23 cellular contexts compared by ENCODE assay signal in the genomic region with DNA sequence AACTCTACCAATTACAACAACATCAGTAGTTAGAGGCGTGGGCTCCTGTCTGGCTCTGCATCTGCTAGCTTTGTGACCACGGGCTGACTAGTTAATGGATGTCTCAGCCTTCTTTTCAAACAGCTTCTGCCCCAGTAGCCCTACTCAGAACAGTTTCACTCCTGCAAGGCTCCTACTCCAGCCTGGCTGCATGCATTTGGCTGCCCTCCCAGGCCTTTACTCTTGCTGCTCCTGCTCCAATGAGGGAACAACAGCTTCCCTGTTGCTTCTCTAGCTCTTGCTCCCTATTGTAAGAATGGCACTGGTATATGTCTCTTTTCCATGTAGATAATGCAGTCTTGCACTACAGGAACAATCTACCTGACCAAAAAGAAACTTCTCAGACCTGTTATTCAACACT.
"Had no signal": no experiment of that assay in that cellular context is flagged by ENCODE, and none has a peak within 500 bp of the region (broad histone marks: within the 10 kb centered on the region; RNA-seq: fewer than 3 reads in every experiment).

No MANE protein-coding gene starts in this region.

- H3K4me3 Mint-ChIP-seq: activated CD4-positive, alpha-beta T cell treated with anti-CD3 and anti-CD28 coated beads for 36 hours; activated CD8-positive, alpha-beta memory T cell treated with anti-CD3 and anti-CD28 coated beads, Interleukin-2, amount 10 ng/mL, durations not matched to agents 7 days and 5 days; activated CD8-positive, alpha-beta T cell treated with anti-CD3 and anti-CD28 coated beads, Interleukin-2, amount 10 ng/mL, durations not matched to agents 7 days and 5 days; activated naive CD4-positive, alpha-beta T cell treated with anti-CD3 and anti-CD28 coated beads, Interleukin-2, amount 10 ng/mL, durations not matched to agents 7 days and 5 days; activated naive CD8-positive, alpha-beta T cell treated with anti-CD3 and anti-CD28 coated beads, Interleukin-2, amount 10 ng/mL, durations not matched to agents 7 days and 5 days; naive thymus-derived CD4-positive, alpha-beta T cell; stimulated activated naive B cell treated with anti-CD40 and anti-IgM and Interleukin-4, amounts not matched to agents 10 μg/mL and 1 μg/mL and 100 μg/mL, for 72 hours; T-helper 2 cell treated with Interferon-gamma antibody and Interleukin-4, amounts not matched to agents 5 μg/mL and 100 μg/mL, for 36 hours had no signal

- H3K4me3 ChIP-seq: ascending aorta, pancreas, right atrium auricular region, stomach, suprapubic skin, tibial artery, upper lobe of right lung had no signal

- H3K27me3 Mint-ChIP-seq: activated naive CD4-positive, alpha-beta T cell treated with anti-CD3 and anti-CD28 coated beads, Interleukin-2, amount 10 ng/mL, durations not matched to agents 7 days and 5 days had no signal

- H3K36me3 Mint-ChIP-seq: activated CD8-positive, alpha-beta memory T cell treated with anti-CD3 and anti-CD28 coated beads, Interleukin-2, amount 10 ng/mL, durations not matched to agents 7 days and 5 days; activated naive CD4-positive, alpha-beta T cell treated with anti-CD3 and anti-CD28 coated beads, Interleukin-2, amount 10 ng/mL, durations not matched to agents 7 days and 5 days; activated naive CD8-positive, alpha-beta T cell treated with anti-CD3 and anti-CD28 coated beads, Interleukin-2, amount 10 ng/mL, durations not matched to agents 7 days and 5 days; naive thymus-derived CD4-positive, alpha-beta T cell; stimulated activated naive B cell treated with anti-CD40 and anti-IgM and Interleukin-4, amounts not matched to agents 10 μg/mL and 1 μg/mL and 100 μg/mL, for 72 hours had no signal

- DNase-seq: activated CD4-positive, alpha-beta T cell treated with anti-CD3 and anti-CD28 coated beads for 36 hours; activated CD4-positive, CD25-positive, alpha-beta regulatory T cell; activated CD8-positive, alpha-beta memory T cell treated with anti-CD3 and anti-CD28 coated beads, Interleukin-2, amount 10 ng/mL, durations not matched to agents 7 days and 5 days; activated CD8-positive, alpha-beta T cell treated with anti-CD3 and anti-CD28 coated beads, Interleukin-2, amount 10 ng/mL, durations not matched to agents 7 days and 5 days; activated effector memory CD4-positive, alpha-beta T cell treated with Interleukin-2 at 50 U/mL for 16 hours; activated naive CD4-positive, alpha-beta T cell treated with anti-CD3 and anti-CD28 coated beads, Interleukin-2, amount 10 ng/mL, durations not matched to agents 7 days and 5 days; activated naive CD8-positive, alpha-beta T cell treated with anti-CD3 and anti-CD28 coated beads, Interleukin-2, amount 10 ng/mL, durations not matched to agents 7 days and 5 days; foreskin fibroblast; left cardiac atrium; left ventricle myocardium superior; naive thymus-derived CD4-positive, alpha-beta T cell; pancreas; stimulated activated CD4-positive, alpha-beta T cell treated with anti-CD3 and anti-CD28 coated beads, Interleukin-15, amount 100 ng/mL, for 24 hours; stimulated activated CD4-positive, alpha-beta T cell treated with anti-CD3 and anti-CD28 coated beads, Interleukin-2, amount 100 ng/mL, for 24 hours; stimulated activated naive B cell treated with anti-CD40 and anti-IgM and Interleukin-4, amounts not matched to agents 10 μg/mL and 1 μg/mL and 100 μg/mL, for 72 hours; stomach; tibial artery; upper lobe of right lung had no signal

- H3K36me3 ChIP-seq: ascending aorta, pancreas, right atrium auricular region, stomach, suprapubic skin, tibial artery, upper lobe of right lung had no signal

- H3K4me1 ChIP-seq: ascending aorta, pancreas, right atrium auricular region, stomach, suprapubic skin, tibial artery, upper lobe of right lung had no signal

- H3K27me3 ChIP-seq: ascending aorta, right atrium auricular region, stomach, suprapubic skin, tibial artery, upper lobe of right lung had no signal

- H3K4me1 Mint-ChIP-seq: activated CD4-positive, alpha-beta T cell treated with anti-CD3 and anti-CD28 coated beads for 36 hours; activated CD8-positive, alpha-beta memory T cell treated with anti-CD3 and anti-CD28 coated beads, Interleukin-2, amount 10 ng/mL, durations not matched to agents 7 days and 5 days; activated naive CD4-positive, alpha-beta T cell treated with anti-CD3 and anti-CD28 coated beads, Interleukin-2, amount 10 ng/mL, durations not matched to agents 7 days and 5 days; activated naive CD8-positive, alpha-beta T cell treated with anti-CD3 and anti-CD28 coated beads, Interleukin-2, amount 10 ng/mL, durations not matched to agents 7 days and 5 days; naive thymus-derived CD4-positive, alpha-beta T cell; stimulated activated naive B cell treated with anti-CD40 and anti-IgM and Interleukin-4, amounts not matched to agents 10 μg/mL and 1 μg/mL and 100 μg/mL, for 72 hours had no signal

- H3K9me3 ChIP-seq: ascending aorta, pancreas, right atrium auricular region, stomach, suprapubic skin, tibial artery, upper lobe of right lung had no signal

- H3K27ac Mint-ChIP-seq: activated CD4-positive, alpha-beta T cell treated with anti-CD3 and anti-CD28 coated beads for 36 hours; activated CD8-positive, alpha-beta memory T cell treated with anti-CD3 and anti-CD28 coated beads, Interleukin-2, amount 10 ng/mL, durations not matched to agents 7 days and 5 days; activated CD8-positive, alpha-beta T cell treated with anti-CD3 and anti-CD28 coated beads, Interleukin-2, amount 10 ng/mL, durations not matched to agents 7 days and 5 days; activated naive CD4-positive, alpha-beta T cell treated with anti-CD3 and anti-CD28 coated beads, Interleukin-2, amount 10 ng/mL, durations not matched to agents 7 days and 5 days; activated naive CD8-positive, alpha-beta T cell treated with anti-CD3 and anti-CD28 coated beads, Interleukin-2, amount 10 ng/mL, durations not matched to agents 7 days and 5 days; naive thymus-derived CD4-positive, alpha-beta T cell; stimulated activated naive B cell treated with anti-CD40 and anti-IgM and Interleukin-4, amounts not matched to agents 10 μg/mL and 1 μg/mL and 100 μg/mL, for 72 hours; T-helper 2 cell treated with Interferon-gamma antibody and Interleukin-4, amounts not matched to agents 5 μg/mL and 100 μg/mL, for 36 hours had no signal

- H3K9me3 Mint-ChIP-seq: activated naive CD4-positive, alpha-beta T cell treated with anti-CD3 and anti-CD28 coated beads, Interleukin-2, amount 10 ng/mL, durations not matched to agents 7 days and 5 days; activated naive CD8-positive, alpha-beta T cell treated with anti-CD3 and anti-CD28 coated beads, Interleukin-2, amount 10 ng/mL, durations not matched to agents 7 days and 5 days; stimulated activated naive B cell treated with anti-CD40 and anti-IgM and Interleukin-4, amounts not matched to agents 10 μg/mL and 1 μg/mL and 100 μg/mL, for 72 hours; T-helper 2 cell treated with Interferon-gamma antibody and Interleukin-4, amounts not matched to agents 5 μg/mL and 100 μg/mL, for 36 hours had no signal

- H3K27ac ChIP-seq: ascending aorta, pancreas, right atrium auricular region, stomach, suprapubic skin, tibial artery, upper lobe of right lung had no signal

- ATAC-seq: activated CD4-positive, alpha-beta T cell treated with anti-CD3 and anti-CD28 coated beads for 36 hours; activated CD8-positive, alpha-beta memory T cell treated with anti-CD3 and anti-CD28 coated beads, Interleukin-2, amount 10 ng/mL, durations not matched to agents 7 days and 5 days; activated CD8-positive, alpha-beta T cell treated with anti-CD3 and anti-CD28 coated beads, Interleukin-2, amount 10 ng/mL, durations not matched to agents 7 days and 5 days; esophagus mucosa; left cardiac atrium; left ventricle myocardium superior; naive thymus-derived CD4-positive, alpha-beta T cell; pancreas; stimulated activated naive B cell treated with anti-CD40 and anti-IgM and Interleukin-4, amounts not matched to agents 10 μg/mL and 1 μg/mL and 100 μg/mL, for 72 hours; upper lobe of right lung had no signal
